In genomic region chr3:16369247-16369646, GRCh38 we compare ENCODE assay signal across 15 cellular contexts.
A peak's percentile ranks its signal among the peaks of the same experiment; 100 is the strongest.
DNase-seq lines count a peak whose midpoint lies in the region; ATAC-seq, FAIRE-seq and TF ChIP-seq lines count a peak whose summit lies in the region.
"Had no signal": no experiment of that assay in that cellular context is flagged by ENCODE, and none has a peak within 500 bp of the region (broad histone marks: within the 10 kb centered on the region; RNA-seq: fewer than 3 reads in every experiment).

No MANE protein-coding gene starts in this region.

- H3K9ac ChIP-seq in IMR-90 (ENCODE audit: low read depth, low read length) = no peak overlapping the region

- no peaks in the 10 kb centered on the region for H3K27me3 ChIP-seq in IMR-90 (ENCODE audit: control insufficient read depth, insufficient read depth, low read length)
- no peaks in the 10 kb centered on the region for H3K27me3 ChIP-seq in CD8-positive, alpha-beta T cell (ENCODE audit: insufficient read depth, low read length)
- H3K27me3 ChIP-seq: sigmoid colon, suprapubic skin had no signal

- no peak overlapping the region for H4K8ac ChIP-seq in IMR-90 (ENCODE audit: low read depth in 2 of 2, low read length in 2 of 2)

- H4K91ac ChIP-seq in IMR-90 (ENCODE audit: insufficient read depth, low read depth, low read length) = no peak overlapping the region

- intact Hi-C loops in IMR-90 (cut with micrococcal nuclease) = no loop called here
- intact Hi-C loops in dendritic cell treated with granulocyte-macrophage colony-stimulating factor and Interleukin-4, amounts not matched to agents 40 ng/mL and 50 ng/mL, for 4 days (cut with micrococcal nuclease) = no loop called here
- intact Hi-C loops in CD8-positive, alpha-beta T cell (cut with DNase I, micrococcal nuclease) = no loop called here

- H2AFZ ChIP-seq in IMR-90 (replicated peaks; ENCODE audit: low read length, poor library complexity) = no peak overlapping the region

- CTCF ChIA-PET in IMR-90 (lab: Yijun Ruan, JAX) = no interaction called here
- CTCF ChIA-PET in CD8-positive, alpha-beta T cell (lab: Charles Lee) = no interaction called here

- DNase-seq in GM12891 (ENCODE audit: insufficient read length, low spot score) (no peak), IMR-90 (no peak), osteocyte (ENCODE audit: extremely low spot score, unreplicated experiment) (no peak), NCI-H2171 (lab: John Stamatoyannopoulos, UW) (no peak)
- no peak for DNase-seq in CD8-positive, alpha-beta T cell
- DNase-seq: activated CD8-positive, alpha-beta memory T cell treated with anti-CD3 and anti-CD28 coated beads for 24 hours; dermis blood vessel endothelial cell; naive B cell; NCI-H524 treated with DMSO at 0.1 percent for 48 hours; sigmoid colon had no signal

- no peaks in the 10 kb centered on the region for H3K9me3 ChIP-seq in IMR-90 (ENCODE audit: control insufficient read depth, insufficient read depth, low read length)
- no peaks in the 10 kb centered on the region for H3K9me3 ChIP-seq in CD8-positive, alpha-beta T cell (ENCODE audit: low read length)
- H3K9me3 ChIP-seq: sigmoid colon, suprapubic skin had no signal

- no peak overlapping the region for H3K4ac ChIP-seq in IMR-90 (ENCODE audit: low read depth, low read length)

- H3K4me3 Mint-ChIP-seq in dendritic cell treated with granulocyte-macrophage colony-stimulating factor and Interleukin-4, amounts not matched to agents 40 ng/mL and 50 ng/mL, for 4 days = no peak overlapping the region
- H3K4me3 Mint-ChIP-seq in osteocyte (ENCODE audit: unreplicated experiment) = no peak overlapping the region
- no peak overlapping the region for H3K4me3 Mint-ChIP-seq in CD8-positive, alpha-beta T cell

- H3K79me1 ChIP-seq in IMR-90 (ENCODE audit: low read depth in 1 of 2, low read length in 2 of 2) = peaks cover 27 to 64% of the 10 kb centered on the region in 2 experiments

- H3K4me1 Mint-ChIP-seq in dendritic cell treated with granulocyte-macrophage colony-stimulating factor and Interleukin-4, amounts not matched to agents 40 ng/mL and 50 ng/mL, for 4 days (ENCODE audit: low read depth) = peaks cover 88% of the 10 kb centered on the region
- H3K4me1 Mint-ChIP-seq in osteocyte (ENCODE audit: unreplicated experiment) = peaks cover 54% of the 10 kb centered on the region
- H3K4me1 Mint-ChIP-seq in CD8-positive, alpha-beta T cell (ENCODE audit: low read depth) = peaks cover 69% of the 10 kb centered on the region

- no peak overlapping the region for H3K4me3 ChIP-seq in IMR-90 (ENCODE audit: insufficient read depth, low read depth, low read length)
- no peak overlapping the region for H3K4me3 ChIP-seq in CD8-positive, alpha-beta T cell (ENCODE audit: low read depth, low read length)
- H3K4me3 ChIP-seq: sigmoid colon, suprapubic skin had no signal

- no peak overlapping the region for H3K27ac ChIP-seq in IMR-90 (ENCODE audit: insufficient read depth, low read length)
- no peak overlapping the region for H3K27ac ChIP-seq in CD8-positive, alpha-beta T cell (ENCODE audit: low read depth, low read length)
- H3K27ac ChIP-seq: suprapubic skin had no signal

- no peak overlapping the region for H4K5ac ChIP-seq in IMR-90 (ENCODE audit: low read depth, low read length)

- H3K4me2 ChIP-seq in IMR-90 (ENCODE audit: low read depth, low read length) = no peak overlapping the region

- H2AK9ac ChIP-seq in IMR-90 (replicated peaks; ENCODE audit: low read depth, low read length, poor library complexity) = no peak overlapping the region

- peaks cover 20% of the 10 kb centered on the region for H3K4me1 ChIP-seq in IMR-90 (ENCODE audit: control insufficient read depth, insufficient read depth, low read length)
- H3K4me1 ChIP-seq in CD8-positive, alpha-beta T cell (ENCODE audit: insufficient read depth, low read length) = peaks cover 14% of the 10 kb centered on the region

- dilution Hi-C loops in IMR-90 (cut with HindIII; ENCODE audit: low sequenced_read_pairs, unreplicated experiment) = no loop called here

- no peaks in the 10 kb centered on the region for H3K27me3 Mint-ChIP-seq in dendritic cell treated with granulocyte-macrophage colony-stimulating factor and Interleukin-4, amounts not matched to agents 40 ng/mL and 50 ng/mL, for 4 days
- no peaks in the 10 kb centered on the region for H3K27me3 Mint-ChIP-seq in osteocyte (ENCODE audit: unreplicated experiment)
- H3K27me3 Mint-ChIP-seq in CD8-positive, alpha-beta T cell (ENCODE audit: low read depth) = no peaks in the 10 kb centered on the region
- H3K27me3 Mint-ChIP-seq: naive B cell had no signal

- no peak for FAIRE-seq in GM12891 (lab: Jason Lieb, UNC)
- FAIRE-seq: HepG2, RCC 7860 had no signal

- H3K18ac ChIP-seq in IMR-90 (ENCODE audit: low read depth, low read length) = no peak overlapping the region; the same call in 1 of the 2 replicates

- no peak overlapping the region for H3K56ac ChIP-seq in IMR-90 (ENCODE audit: extremely low read depth, insufficient read depth, low read length)

- H3K36me3 Mint-ChIP-seq in dendritic cell treated with granulocyte-macrophage colony-stimulating factor and Interleukin-4, amounts not matched to agents 40 ng/mL and 50 ng/mL, for 4 days (ENCODE audit: low read depth) = peaks cover 71% of the 10 kb centered on the region
- peaks cover 57% of the 10 kb centered on the region for H3K36me3 Mint-ChIP-seq in osteocyte (ENCODE audit: unreplicated experiment)
- peaks cover 83% of the 10 kb centered on the region for H3K36me3 Mint-ChIP-seq in CD8-positive, alpha-beta T cell

- ATAC-seq in IMR-90 (ENCODE audit: low read depth) (no peak), HG02885 (IDR thresholded peaks at IDR 0.05; ENCODE audit: poor library complexity, unreplicated experiment) (no peak)
- no peak for ATAC-seq in CD8-positive, alpha-beta T cell
- ATAC-seq: HepG2 had no signal

- H2BK20ac ChIP-seq in IMR-90 (ENCODE audit: low read depth, low read length) = no peak overlapping the region

- H3K36me3 ChIP-seq in IMR-90 (ENCODE audit: control insufficient read depth, insufficient read depth, low read length) = peaks cover 34% of the 10 kb centered on the region
- peaks cover 16% of the 10 kb centered on the region for H3K36me3 ChIP-seq in CD8-positive, alpha-beta T cell (ENCODE audit: insufficient read depth, low read length)
- H3K36me3 ChIP-seq: sigmoid colon, suprapubic skin had no signal

- no CpG with 5 or more reads among the region's 6 CpGs for WGBS in IMR-90 (ENCODE audit: extremely low coverage in 2 of 2, insufficient read length in 1 of 2), 2 experiments

- TF ChIP-seq POLR2A in GM12891 (IDR thresholded peaks at IDR 0.05; ENCODE audit: low read depth, low read length) = no peak
- TF ChIP-seq POLR2A in IMR-90 (IDR thresholded peaks at IDR 0.05; ENCODE audit: low read depth, low read length) = no peak

- H4K20me1 ChIP-seq in IMR-90 (ENCODE audit: insufficient read depth, low read length) = peaks cover 4% of the 10 kb centered on the region; the same call in 1 of the 2 replicates

- H3K9me1 ChIP-seq in IMR-90 (ENCODE audit: insufficient read depth, low read length) = peaks cover 27% of the 10 kb centered on the region

- H2BK5ac ChIP-seq in IMR-90 (ENCODE audit: low read depth, low read length, poor library complexity, severe bottlenecking) = no peak overlapping the region

- no peak overlapping the region for H2BK120ac ChIP-seq in IMR-90 (ENCODE audit: low read depth, low read length)

- H3K9me3 Mint-ChIP-seq in dendritic cell treated with granulocyte-macrophage colony-stimulating factor and Interleukin-4, amounts not matched to agents 40 ng/mL and 50 ng/mL, for 4 days = no peaks in the 10 kb centered on the region
- H3K9me3 Mint-ChIP-seq in osteocyte (ENCODE audit: unreplicated experiment) = no peaks in the 10 kb centered on the region
- no peaks in the 10 kb centered on the region for H3K9me3 Mint-ChIP-seq in CD8-positive, alpha-beta T cell
- H3K9me3 Mint-ChIP-seq: naive B cell had no signal

- no peak overlapping the region for H3K23ac ChIP-seq in IMR-90 (ENCODE audit: low read depth, low read length)

- H2AK5ac ChIP-seq in IMR-90 (ENCODE audit: low read depth, low read length) = peak overlapping the region; percentile 7; the same call in 1 of the 2 replicates

- H3K27ac Mint-ChIP-seq in dendritic cell treated with granulocyte-macrophage colony-stimulating factor and Interleukin-4, amounts not matched to agents 40 ng/mL and 50 ng/mL, for 4 days = peak overlapping the region; percentile 89
- H3K27ac Mint-ChIP-seq in osteocyte (ENCODE audit: unreplicated experiment) = peak overlapping the region; percentile 69
- H3K27ac Mint-ChIP-seq in CD8-positive, alpha-beta T cell = no peak overlapping the region

- no peak overlapping the region for H2BK15ac ChIP-seq in IMR-90 (ENCODE audit: low read depth, low read length)

- no peak for TF ChIP-seq CTCF in IMR-90 (conservative IDR thresholded peaks at IDR 0.05; ENCODE audit: low read depth, low read length)
- no peak for TF ChIP-seq CTCF in osteocyte (IDR thresholded peaks at IDR 0.05)
- TF ChIP-seq CTCF in CD8-positive, alpha-beta T cell (IDR thresholded peaks at IDR 0.05) = no peak

- in situ Hi-C loops in IMR-90 (cut with MboI; ENCODE audit: low sequenced_read_pairs) = no loop called here

- no TSS peak for BruUV-seq in IMR-90 (replicated peaks; lab: Mats Ljungman, UMichigan)

- POLR2A ChIA-PET in IMR-90 (lab: Charles Lee; ENCODE audit: unreplicated experiment) = no interaction called here
- POLR2A ChIA-PET in CD8-positive, alpha-beta T cell (lab: Charles Lee) = no interaction called here

- TF ChIP-seq RAD21 in IMR-90 (IDR thresholded peaks at IDR 0.05; ENCODE audit: low read length) = no peak

- H3K14ac ChIP-seq in IMR-90 (replicated peaks; ENCODE audit: low read depth, low read length) = no peak overlapping the region

TF ChIP-seq in GM12891, 5 proteins besides CTCF, POLR2A, EP300 and RAD21:
- TF ChIP-seq TAF1 (IDR thresholded peaks at IDR 0.05; ENCODE audit: low read depth, low read length) (no peak), POU2F2 (IDR thresholded peaks at IDR 0.05; ENCODE audit: low read depth, low read length) (no peak), POLR2AphosphoS5 (IDR thresholded peaks at IDR 0.05; ENCODE audit: low read depth, low read length) (peak; percentile 25; the same call in 1 of the 2 replicates), SPI1 (IDR thresholded peaks at IDR 0.05; ENCODE audit: low read depth, low read length) (no peak), PAX5 (IDR thresholded peaks at IDR 0.05; ENCODE audit: insufficient read depth, low read length, severe bottlenecking) (no peak)

TF ChIP-seq in IMR-90, 13 proteins besides CTCF, POLR2A, EP300 and RAD21:
- TF ChIP-seq BHLHE40 (IDR thresholded peaks at IDR 0.05; ENCODE audit: low read depth, low read length) (no peak), RFX5 (IDR thresholded peaks at IDR 0.05; ENCODE audit: low read depth, low read length) (no peak), USF2 (IDR thresholded peaks at IDR 0.05; ENCODE audit: low read depth, low read length) (no peak)
